In genomic region chr1:21064057-21064456, GRCh38 we compare ENCODE assay signal across 20 cellular contexts.
A peak's percentile ranks its signal among the peaks of the same experiment; 100 is the strongest.
DNase-seq lines count a peak whose midpoint lies in the region; ATAC-seq and TF ChIP-seq lines count a peak whose summit lies in the region.
"Had no signal": no experiment of that assay in that cellular context is flagged by ENCODE, and none has a peak within 500 bp of the region (broad histone marks: within the 10 kb centered on the region; RNA-seq: fewer than 3 reads in every experiment).

No MANE protein-coding gene starts in this region.

- H3K9me3 Mint-ChIP-seq in activated T-cell treated with anti-CD3 and anti-CD28 coated beads, Interleukin-2, amount 50 U/mL, for 24 hours, result no peaks in the 10 kb centered on the region
- H3K9me3 Mint-ChIP-seq: CD8-positive, alpha-beta memory T cell had no signal

- no peaks in the 10 kb centered on the region for H3K27me3 Mint-ChIP-seq in activated T-cell treated with anti-CD3 and anti-CD28 coated beads, Interleukin-2, amount 50 U/mL, for 24 hours
- H3K27me3 Mint-ChIP-seq: CD8-positive, alpha-beta memory T cell had no signal

- H3K27ac ChIP-seq in 22Rv1, result 0 out of 2 replicates have a peak overlapping the region, but pooled peaks have one; percentile 9
- peak overlapping the region in 2 of 5 donors; percentile 22 to 24 for H3K27ac ChIP-seq in adrenal gland
- H3K27ac ChIP-seq: BLaER1 treated with 17β-estradiol and CSF1 and Interleukin-3, amounts not matched to agents 10 nM and 100 nM; SJSA1 had no signal

- H3K4me3 ChIP-seq in adrenal gland, result no peak overlapping the region
- H3K4me3 ChIP-seq: BLaER1 treated with 17β-estradiol and CSF1 and Interleukin-3, amounts not matched to agents 10 nM and 100 nM; SJSA1 had no signal

- H3K27me3 ChIP-seq in adrenal gland, result no peaks in the 10 kb centered on the region
- H3K27me3 ChIP-seq: BLaER1 treated with 17β-estradiol and CSF1 and Interleukin-3, amounts not matched to agents 10 nM and 100 nM; SJSA1 had no signal

- DNase-seq in EH (ENCODE audit: low read depth) (peak; percentile 81), NCI-H2196 treated with DMSO at 0.1 percent for 48 hours (lab: John Stamatoyannopoulos, UW; ENCODE audit: unreplicated experiment) (peak; percentile 13), adrenal gland (peak in 5 of 7 donors; percentile 37 to 64 (median 51))
- DNase-seq in activated T-cell treated with anti-CD3 and anti-CD28 coated beads, Interleukin-2, amount 50 U/mL, for 24 hours, result no peak
- DNase-seq: CD8-positive, alpha-beta memory T cell; DND-41; GOT3; KG1; NCI-H1417 treated with DMSO at 0.1 percent for 48 hours; NCI-H187 treated with DMSO at 0.1 percent for 48 hours; NCI-H2171; NCI-H524; SW 1271; T-helper 2 cell had no signal

- H3K4me1 ChIP-seq in adrenal gland (replicated peaks in 1 of 2), result peaks cover 7 to 15% of the 10 kb centered on the region in 2 donors

- TF ChIP-seq POLR2A in adrenal gland (IDR thresholded peaks at IDR 0.05), result no peak

- TF ChIP-seq CTCF in 22Rv1 (IDR thresholded peaks at IDR 0.05) (no peak), adrenal gland (IDR thresholded peaks at IDR 0.05) (peak in 2 of 6 experiments; percentile 8 to 21)

- no peaks in the 10 kb centered on the region for H3K9me3 ChIP-seq in adrenal gland (replicated peaks in 1 of 3)
- H3K9me3 ChIP-seq: BLaER1 treated with 17β-estradiol and CSF1 and Interleukin-3, amounts not matched to agents 10 nM and 100 nM; SJSA1 had no signal

- ATAC-seq in HG02610 (IDR thresholded peaks at IDR 0.05; ENCODE audit: unreplicated experiment), result no peak
- ATAC-seq in HG03342 (IDR thresholded peaks at IDR 0.05; ENCODE audit: unreplicated experiment), result no peak
- ATAC-seq: HCT116 had no signal

- H3K27ac Mint-ChIP-seq in activated T-cell treated with anti-CD3 and anti-CD28 coated beads, Interleukin-2, amount 50 U/mL, for 24 hours, result no peak overlapping the region
- H3K27ac Mint-ChIP-seq: CD8-positive, alpha-beta memory T cell had no signal

- H3K36me3 Mint-ChIP-seq in activated T-cell treated with anti-CD3 and anti-CD28 coated beads, Interleukin-2, amount 50 U/mL, for 24 hours (ENCODE audit: low read depth), result peaks cover 8% of the 10 kb centered on the region
- H3K36me3 Mint-ChIP-seq: CD8-positive, alpha-beta memory T cell had no signal

- WGBS in adrenal gland, 4 donors, result 47 to 59% (median 51%) methylated on average over 3 of the region's 3 CpGs

- intact Hi-C loops in adrenal gland (cut with DNase I), result no loop called here

- peaks cover 1% of the 10 kb centered on the region for H3K4me1 Mint-ChIP-seq in activated T-cell treated with anti-CD3 and anti-CD28 coated beads, Interleukin-2, amount 50 U/mL, for 24 hours (ENCODE audit: low read depth)
- H3K4me1 Mint-ChIP-seq: CD8-positive, alpha-beta memory T cell had no signal

- no peaks in the 10 kb centered on the region for H3K36me3 ChIP-seq in adrenal gland (replicated peaks in 1 of 2)
- H3K36me3 ChIP-seq: SJSA1 had no signal

- H3K4me3 Mint-ChIP-seq in activated T-cell treated with anti-CD3 and anti-CD28 coated beads, Interleukin-2, amount 50 U/mL, for 24 hours, result no peak overlapping the region
- H3K4me3 Mint-ChIP-seq: CD8-positive, alpha-beta memory T cell had no signal
